Comparison of ENCODE assay signal across 21 cellular contexts in the genomic region with DNA sequence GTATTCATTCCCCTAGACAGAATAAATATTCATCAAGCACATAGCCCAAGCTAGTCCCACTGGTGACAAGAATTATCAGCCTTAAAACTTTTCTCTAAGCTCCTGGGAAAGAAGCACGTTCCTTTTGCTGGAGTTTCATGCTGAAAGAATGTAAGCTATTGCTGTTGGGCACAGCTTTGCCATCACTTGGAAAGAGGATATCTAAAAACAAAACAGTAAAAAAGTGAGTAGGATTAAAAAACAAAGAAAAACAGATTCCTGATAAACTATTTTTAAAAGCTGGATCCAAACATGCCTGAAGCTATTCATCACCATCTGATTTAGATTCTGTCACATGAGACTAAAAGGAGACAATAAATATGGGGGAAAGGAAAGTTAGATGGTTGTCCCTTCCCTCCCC.
DNase-seq lines count a peak whose midpoint lies in the region; ATAC-seq and TF ChIP-seq lines count a peak whose summit lies in the region.
"Had no signal": no experiment of that assay in that cellular context is flagged by ENCODE, and none has a peak within 500 bp of the region (broad histone marks: within the 10 kb centered on the region; RNA-seq: fewer than 3 reads in every experiment).

No MANE protein-coding gene starts in this region.

- TF ChIP-seq POLR2A in IMR-90 (IDR thresholded peaks at IDR 0.05; ENCODE audit: low read depth, low read length): no peak

- H2BK15ac ChIP-seq in IMR-90 (ENCODE audit: low read depth, low read length) (peak overlapping the region; percentile 82; the same call in 1 of the 3 replicates), mesenchymal stem cell (ENCODE audit: low read depth, poor library complexity, severe bottlenecking) (no peak overlapping the region)

- CTCF ChIA-PET in AG04450 (lab: Charles Lee) (interaction anchor here (0.8 to 1.6 kb wide), 3 partner anchors 9 to 1045 kb away, joined by 3 to 5 read pairs (median 3); no protein-coding TSS in a partner anchor), IMR-90 (lab: Yijun Ruan, JAX) (interaction anchor here (0.6 to 1.0 kb wide), 2 partner anchors 10 to 1003 kb away, joined by 3 to 7 read pairs; no protein-coding TSS in a partner anchor)

- DNase-seq in AG04450 (ENCODE audit: low read depth, low spot score) (peak; percentile 26), IMR-90 (peak; percentile 73), chondrocyte (ENCODE audit: low spot score) (no peak), mesenchymal stem cell (peak; percentile 43), cortex of kidney (lab: John Stamatoyannopoulos, UW) (no peak), NCI-H1436 treated with DMSO at 0.1 percent for 48 hours (lab: John Stamatoyannopoulos, UW) (no peak), Ammon's horn (ENCODE audit: low spot score) (no peak)
- DNase-seq: activated CD4-positive, CD25-positive, alpha-beta regulatory T cell; activated naive CD4-positive, alpha-beta T cell treated with anti-CD3 and anti-CD28 coated beads for 36 hours; BE2C; DMS153; H7; NCI-H1436; NCI-H446 treated with DMSO at 0.1 percent for 48 hours; PC-9; spleen; stomach had no signal

- H3K36me3 Mint-ChIP-seq in chondrocyte (ENCODE audit: low read depth): no peaks in the 10 kb centered on the region

- H3K4me3 Mint-ChIP-seq in chondrocyte (ENCODE audit: unreplicated experiment): no peak overlapping the region
- H3K4me3 Mint-ChIP-seq: activated naive CD4-positive, alpha-beta T cell treated with anti-CD3 and anti-CD28 coated beads for 36 hours; memory B cell had no signal

- no CpG with 5 or more reads among the region's 1 CpG for WGBS in IMR-90 (ENCODE audit: extremely low coverage in 2 of 2, insufficient read length in 1 of 2), 2 experiments
- no CpG with 5 or more reads among the region's 1 CpG for WGBS in mesenchymal stem cell

- H2AK5ac ChIP-seq in IMR-90 (ENCODE audit: low read depth, low read length) (0 out of 2 replicates have a peak overlapping the region, but pooled peaks have one; percentile 3), mesenchymal stem cell (ENCODE audit: low read length, severe bottlenecking) (no peak overlapping the region)

- no TSS peak for BruUV-seq in IMR-90 (replicated peaks; lab: Mats Ljungman, UMichigan)

- peak overlapping the region; percentile 44; the same call in 1 of the 2 replicates for H3K4ac ChIP-seq in IMR-90 (ENCODE audit: low read depth, low read length)
- H3K4ac ChIP-seq in mesenchymal stem cell (ENCODE audit: low read depth in 1 of 2, low read length in 2 of 2): peak overlapping the region in 1 of 2 experiments; percentile 26

- peak overlapping the region; percentile 81; the same call in 1 of the 2 replicates for H4K5ac ChIP-seq in IMR-90 (ENCODE audit: low read depth, low read length)

- H3K36me3 ChIP-seq in IMR-90 (ENCODE audit: control insufficient read depth, insufficient read depth, low read length) (no peaks in the 10 kb centered on the region), mesenchymal stem cell (ENCODE audit: control insufficient read depth in 1 of 2, insufficient read depth in 2 of 2, low read depth in 1 of 2, low read length in 2 of 2) (no peaks in the 10 kb centered on the region)
- H3K36me3 ChIP-seq: BE2C, spleen, stomach had no signal

- H3K4me1 Mint-ChIP-seq in chondrocyte (ENCODE audit: low read depth): peaks cover 57% of the 10 kb centered on the region

- intact Hi-C loops in IMR-90 (cut with micrococcal nuclease): loop anchor here (2.0 to 5.0 kb wide), 2 partner anchors 72 to 170 kb away; no protein-coding TSS in a partner anchor

- dilution Hi-C loops in IMR-90 (cut with HindIII; ENCODE audit: low sequenced_read_pairs, unreplicated experiment): no loop called here

- H2AK9ac ChIP-seq in IMR-90 (replicated peaks; ENCODE audit: low read depth, low read length, poor library complexity): no peak overlapping the region

- H3K56ac ChIP-seq in IMR-90 (ENCODE audit: extremely low read depth, insufficient read depth, low read length): no peak overlapping the region

- TF ChIP-seq CTCF in AG04450 (IDR thresholded peaks at IDR 0.05; ENCODE audit: low read depth, low read length) (no peak), IMR-90 (conservative IDR thresholded peaks at IDR 0.05; ENCODE audit: low read depth, low read length) (no peak), chondrocyte (IDR thresholded peaks at IDR 0.05) (no peak)

- H4K91ac ChIP-seq in IMR-90 (ENCODE audit: insufficient read depth, low read depth, low read length): peak overlapping the region; percentile 26; the same call in 1 of the 2 replicates
- H4K91ac ChIP-seq in mesenchymal stem cell (ENCODE audit: low read length): no peak overlapping the region

- POLR2A ChIA-PET in AG04450 (lab: Yijun Ruan, JAX): no interaction called here
- POLR2A ChIA-PET in IMR-90 (lab: Charles Lee; ENCODE audit: unreplicated experiment): no interaction called here

- H2AFZ ChIP-seq in IMR-90 (replicated peaks; ENCODE audit: low read length, poor library complexity): no peak overlapping the region
- no peak overlapping the region for H2AFZ ChIP-seq in mesenchymal stem cell (ENCODE audit: low read depth, low read length)
- H2AFZ ChIP-seq: PC-9 had no signal

- H2BK12ac ChIP-seq in mesenchymal stem cell (ENCODE audit: low read length in 2 of 2): peak overlapping the region in 1 of 2 experiments; percentile 47

- in situ Hi-C loops in IMR-90 (cut with MboI; ENCODE audit: low sequenced_read_pairs): loop anchor here (25.0 kb wide), 2 partner anchors 523 to 723 kb away; no protein-coding TSS in a partner anchor

- peak overlapping the region; percentile 12 to 50; a peak in 2 of 4 replicates for H4K8ac ChIP-seq in IMR-90 (ENCODE audit: low read depth in 2 of 2, low read length in 2 of 2)
- H4K8ac ChIP-seq in mesenchymal stem cell (ENCODE audit: low read length): no peak overlapping the region

- peak overlapping the region; percentile 95 for H3K27ac Mint-ChIP-seq in chondrocyte (ENCODE audit: unreplicated experiment)
- H3K27ac Mint-ChIP-seq: activated naive CD4-positive, alpha-beta T cell treated with anti-CD3 and anti-CD28 coated beads for 36 hours; memory B cell had no signal

- H3K14ac ChIP-seq in IMR-90 (replicated peaks; ENCODE audit: low read depth, low read length): peak overlapping the region; percentile 21; the same call in 1 of the 2 replicates
- no peak overlapping the region for H3K14ac ChIP-seq in mesenchymal stem cell (ENCODE audit: low read length in 2 of 2)

- H3K4me3 ChIP-seq in AG04450 (ENCODE audit: low read depth, low read length) (no peak overlapping the region), IMR-90 (ENCODE audit: insufficient read depth, low read depth, low read length) (no peak overlapping the region), mesenchymal stem cell (ENCODE audit: insufficient read depth in 1 of 2, low read depth in 1 of 2, low read length in 2 of 2) (no peak overlapping the region)
- H3K4me3 ChIP-seq: PC-9, spleen, stomach had no signal

- peak overlapping the region; percentile 47; the same call in 1 of the 2 replicates for H2BK20ac ChIP-seq in IMR-90 (ENCODE audit: low read depth, low read length)

- H3K4me1 ChIP-seq in IMR-90 (ENCODE audit: control insufficient read depth, insufficient read depth, low read length): peaks cover 12% of the 10 kb centered on the region; the same call in 1 of the 2 replicates
- H3K4me1 ChIP-seq in mesenchymal stem cell (ENCODE audit: control insufficient read depth, insufficient read depth, low read depth, low read length): no peaks in the 10 kb centered on the region
- H3K4me1 ChIP-seq: BE2C, spleen had no signal

- no peaks in the 10 kb centered on the region for H3K9me3 Mint-ChIP-seq in chondrocyte (ENCODE audit: low read depth)
- H3K9me3 Mint-ChIP-seq: activated naive CD4-positive, alpha-beta T cell treated with anti-CD3 and anti-CD28 coated beads for 36 hours; memory B cell had no signal

- peaks cover 0 to 11% of the 10 kb centered on the region in 2 experiments; a peak in 2 of 4 replicates for H3K79me1 ChIP-seq in IMR-90 (ENCODE audit: low read depth in 1 of 2, low read length in 2 of 2)
- H3K79me1 ChIP-seq in mesenchymal stem cell (replicated peaks; ENCODE audit: low read length, poor library complexity, severe bottlenecking): peaks cover 2% of the 10 kb centered on the region

- no peaks in the 10 kb centered on the region for H3K9me3 ChIP-seq in AG04450 (ENCODE audit: control insufficient read depth, insufficient read depth, low read length)
- H3K9me3 ChIP-seq in IMR-90 (ENCODE audit: control insufficient read depth, insufficient read depth, low read length): no peaks in the 10 kb centered on the region
- no peaks in the 10 kb centered on the region for H3K9me3 ChIP-seq in mesenchymal stem cell (ENCODE audit: control insufficient read depth, low read length)
- H3K9me3 ChIP-seq: BE2C, spleen, stomach had no signal

- H3K27me3 ChIP-seq in AG04450 (ENCODE audit: control insufficient read depth, insufficient read depth, low read length): no peaks in the 10 kb centered on the region
- no peaks in the 10 kb centered on the region for H3K27me3 ChIP-seq in IMR-90 (ENCODE audit: control insufficient read depth, insufficient read depth, low read length)
- no peaks in the 10 kb centered on the region for H3K27me3 ChIP-seq in mesenchymal stem cell (ENCODE audit: control insufficient read depth in 1 of 2, insufficient read depth in 1 of 2, low read length in 2 of 2)
- H3K27me3 ChIP-seq: BE2C, spleen, stomach had no signal

- no peak for TF ChIP-seq RAD21 in IMR-90 (IDR thresholded peaks at IDR 0.05; ENCODE audit: low read length)

- peak overlapping the region; percentile 86; the same call in 1 of the 2 replicates for H3K18ac ChIP-seq in IMR-90 (ENCODE audit: low read depth, low read length)
- H3K18ac ChIP-seq in mesenchymal stem cell (ENCODE audit: low read depth in 1 of 2, low read length in 2 of 2): no peak overlapping the region

- no peaks in the 10 kb centered on the region for H4K20me1 ChIP-seq in IMR-90 (ENCODE audit: insufficient read depth, low read length)

- no peaks in the 10 kb centered on the region for H3K27me3 Mint-ChIP-seq in chondrocyte (ENCODE audit: low read depth)
- H3K27me3 Mint-ChIP-seq: memory B cell had no signal

- H3K4me2 ChIP-seq in IMR-90 (ENCODE audit: low read depth, low read length) (peak overlapping the region; percentile 71; the same call in 1 of the 2 replicates), mesenchymal stem cell (ENCODE audit: low read length, poor library complexity, severe bottlenecking) (no peak overlapping the region)
- H3K4me2 ChIP-seq: KMS-11, PC-9 had no signal

- H2BK120ac ChIP-seq in IMR-90 (ENCODE audit: low read depth, low read length) (peak overlapping the region; percentile 82), mesenchymal stem cell (ENCODE audit: low read depth, low read length) (no peak overlapping the region)

- 0 out of 2 replicates have a peak, but pooled peaks cover 5% of the 10 kb centered on the region for H3K9me1 ChIP-seq in IMR-90 (ENCODE audit: insufficient read depth, low read length)

- H3K9ac ChIP-seq in IMR-90 (ENCODE audit: low read depth, low read length) (no peak overlapping the region), mesenchymal stem cell (ENCODE audit: low read length) (peak overlapping the region; percentile 42)
- H3K9ac ChIP-seq: KMS-11 had no signal

- ATAC-seq in IMR-90 (ENCODE audit: low read depth): peak; percentile 79
- no peak for ATAC-seq in GM21528 (IDR thresholded peaks at IDR 0.05; ENCODE audit: low FRiP score, unreplicated experiment)

- peak overlapping the region; percentile 42 for H3K27ac ChIP-seq in AG04450 (ENCODE audit: low read depth, low read length)
- H3K27ac ChIP-seq in IMR-90 (ENCODE audit: insufficient read depth, low read length): peak overlapping the region; percentile 33
- H3K27ac ChIP-seq in mesenchymal stem cell (ENCODE audit: low read length, poor library complexity, severe bottlenecking): peak overlapping the region; percentile 52
- H3K27ac ChIP-seq: epithelial cell of prostate, KMS-11, PC-9, spleen, stomach had no signal

- H2BK5ac ChIP-seq in IMR-90 (ENCODE audit: low read depth, low read length, poor library complexity, severe bottlenecking) (peak overlapping the region; percentile 85), mesenchymal stem cell (ENCODE audit: low read depth, low read length, poor library complexity, severe bottlenecking) (no peak overlapping the region)

- peak overlapping the region; percentile 57; the same call in 1 of the 2 replicates for H3K23ac ChIP-seq in IMR-90 (ENCODE audit: low read depth, low read length)
- no peak overlapping the region for H3K23ac ChIP-seq in mesenchymal stem cell (ENCODE audit: low read length in 2 of 2)

Comparison
In these comparisons a context has a peak if more than half of its experiments do, and no peak if none do; other contexts are left out.
1. DNase-seq: peak in AG04450 (single experiment), IMR-90 (single experiment) and mesenchymal stem cell (single experiment); none in chondrocyte (single experiment), cortex of kidney (single experiment), NCI-H1436 treated with DMSO at 0.1 percent for 48 hours (single experiment) and Ammon's horn (single experiment).
2. Peak in every context shown above with its lines, with median percentiles within 50 percentile points of each other: H3K27ac ChIP-seq.